Comparison of ENCODE assay signal across 1 cellular context in genomic region chr10:125283831-125284614, GRCh38.
TF ChIP-seq lines count a peak whose summit lies in the region.

No MANE protein-coding gene starts in this region.

TF ChIP-seq in H1, 55 proteins besides CTCF, POLR2A, EP300 and RAD21:
- TF ChIP-seq GABPA (IDR thresholded peaks at IDR 0.05; ENCODE audit: borderline replicate concordance, insufficient read depth, low read length) (no peak), PHF8 (conservative IDR thresholded peaks at IDR 0.05; ENCODE audit: low read depth, low read length) (no peak), HDAC6 (IDR thresholded peaks at IDR 0.05; ENCODE audit: low read depth, low read length) (no peak), JUN (IDR thresholded peaks at IDR 0.05; ENCODE audit: low read depth, low read length) (no peak), SP4 (IDR thresholded peaks at IDR 0.05; ENCODE audit: low read length) (no peak), TAF1 (IDR thresholded peaks at IDR 0.05; ENCODE audit: low read depth, low read length) (no peak), BACH1 (IDR thresholded peaks at IDR 0.05; ENCODE audit: low read length) (no peak), HDAC2 (IDR thresholded peaks at IDR 0.05; ENCODE audit: borderline replicate concordance in 1 of 2, low read depth in 2 of 2, low read length in 2 of 2) (no peak), MAX (IDR thresholded peaks at IDR 0.05) (no peak)
- TF ChIP-seq, protein P1, sequence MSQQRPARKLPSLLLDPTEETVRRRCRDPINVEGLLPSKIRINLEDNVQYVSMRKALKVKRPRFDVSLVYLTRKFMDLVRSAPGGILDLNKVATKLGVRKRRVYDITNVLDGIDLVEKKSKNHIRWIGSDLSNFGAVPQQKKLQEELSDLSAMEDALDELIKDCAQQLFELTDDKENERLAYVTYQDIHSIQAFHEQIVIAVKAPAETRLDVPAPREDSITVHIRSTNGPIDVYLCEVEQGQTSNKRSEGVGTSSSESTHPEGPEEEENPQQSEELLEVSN (IDR thresholded peaks at IDR 0.05): no peak
